In genomic region chr10:104059364-104059763, GRCh38 we compare ENCODE assay signal across 31 cellular contexts. TPM values are rescaled to one million over a fixed set of nuclear protein-coding genes. Genes with fewer than 3 reads are reported as not detected.
DNase-seq lines count a peak whose midpoint lies in the region; ATAC-seq and TF ChIP-seq lines count a peak whose summit lies in the region.
"Had no signal": no experiment of that assay in that cellular context is flagged by ENCODE, and none has a peak within 500 bp of the region (broad histone marks: within the 10 kb centered on the region; RNA-seq: fewer than 3 reads in every experiment).

No MANE protein-coding gene starts in this region.

- H3F3A ChIP-seq in GM23338 (replicated peaks; ENCODE audit: low read depth): peaks cover 3% of the 10 kb centered on the region; the same call in 1 of the 2 replicates

- H3K4me1 Mint-ChIP-seq in GM23338 (peaks cover 25% of the 10 kb centered on the region), WTC11 (peaks cover 33% of the 10 kb centered on the region)
- no peaks in the 10 kb centered on the region for H3K4me1 Mint-ChIP-seq in activated T-cell treated with anti-CD3 and anti-CD28 coated beads, Interleukin-2, amount 50 U/mL, for 24 hours (ENCODE audit: low read depth)
- H3K4me1 Mint-ChIP-seq: activated naive CD4-positive, alpha-beta T cell treated with anti-CD3 and anti-CD28 coated beads, Interleukin-2, amount 50 U/mL, for 24 hours; brain; stimulated activated naive CD8-positive, alpha-beta T cell treated with anti-CD3 and anti-CD28 coated beads, Interleukin-15, amount 100 ng/mL, for 72 hours had no signal

- H3K27me3 Mint-ChIP-seq in GM23338 (ENCODE audit: insufficient read depth, low read depth, poor library complexity) (peaks cover 6% of the 10 kb centered on the region), WTC11 (ENCODE audit: low read depth) (no peaks in the 10 kb centered on the region; the same call in 1 of the 2 replicates)
- H3K27me3 Mint-ChIP-seq in activated T-cell treated with anti-CD3 and anti-CD28 coated beads, Interleukin-2, amount 50 U/mL, for 24 hours: no peaks in the 10 kb centered on the region
- H3K27me3 Mint-ChIP-seq: stimulated activated naive CD8-positive, alpha-beta T cell treated with anti-CD3 and anti-CD28 coated beads, Interleukin-15, amount 100 ng/mL, for 72 hours had no signal

- H3K36me3 Mint-ChIP-seq in GM23338 (ENCODE audit: low read depth) (no peaks in the 10 kb centered on the region), WTC11 (no peaks in the 10 kb centered on the region)
- no peaks in the 10 kb centered on the region for H3K36me3 Mint-ChIP-seq in activated T-cell treated with anti-CD3 and anti-CD28 coated beads, Interleukin-2, amount 50 U/mL, for 24 hours (ENCODE audit: low read depth)
- H3K36me3 Mint-ChIP-seq: activated naive CD4-positive, alpha-beta T cell treated with anti-CD3 and anti-CD28 coated beads, Interleukin-2, amount 50 U/mL, for 24 hours; brain; CD8-positive, alpha-beta T cell had no signal

- H3K27me3 ChIP-seq in GM23338 (ENCODE audit: insufficient read depth): no peaks in the 10 kb centered on the region
- H3K27me3 ChIP-seq in Karpas-422 (ENCODE audit: low read length): no peaks in the 10 kb centered on the region
- H3K27me3 ChIP-seq: BE2C, uterus had no signal

- H4K20me1 ChIP-seq in GM23338 (replicated peaks; ENCODE audit: insufficient read depth) (no peaks in the 10 kb centered on the region), Karpas-422 (ENCODE audit: insufficient read depth, low read depth, low read length) (no peaks in the 10 kb centered on the region)

- H3K4me3 ChIP-seq in GM23338 (no peak overlapping the region), Karpas-422 (ENCODE audit: low read length) (no peak overlapping the region)
- H3K4me3 ChIP-seq: PC-9, smooth muscle cell, uterus had no signal

- intact Hi-C loops in left colon (cut with DNase I, micrococcal nuclease): no loop called here

- H3K79me2 ChIP-seq in GM23338 (replicated peaks; ENCODE audit: insufficient read depth) (no peaks in the 10 kb centered on the region), Karpas-422 (ENCODE audit: low read length) (no peaks in the 10 kb centered on the region)

- H3K27ac Mint-ChIP-seq in GM23338 (peak overlapping the region; percentile 95), WTC11 (no peak overlapping the region)
- H3K27ac Mint-ChIP-seq in activated T-cell treated with anti-CD3 and anti-CD28 coated beads, Interleukin-2, amount 50 U/mL, for 24 hours: no peak overlapping the region
- H3K27ac Mint-ChIP-seq: activated CD8-positive, alpha-beta T cell treated with anti-CD3 and anti-CD28 coated beads for 36 hours; activated naive CD4-positive, alpha-beta T cell treated with anti-CD3 and anti-CD28 coated beads, Interleukin-2, amount 50 U/mL, for 24 hours; activated T-helper 2 cell treated with anti-CD3 and anti-CD28 coated beads, Interferon-gamma antibody, Interleukin-2, Interleukin-4, amounts not matched to agents 10 μg/mL and 5 μg/mL and 100 μg/mL, durations not matched to agents 14 hours and 24 hours and 36 hours; brain; CD8-positive, alpha-beta T cell; nephron progenitor cell; stimulated activated naive CD8-positive, alpha-beta T cell treated with anti-CD3 and anti-CD28 coated beads, Interleukin-15, amount 100 ng/mL, for 72 hours had no signal

- H3K9me2 ChIP-seq in GM23338 (ENCODE audit: insufficient read depth) (peaks cover 18% of the 10 kb centered on the region), Karpas-422 (replicated peaks; ENCODE audit: insufficient read depth, low read length) (no peaks in the 10 kb centered on the region)

- H3K4me3 Mint-ChIP-seq in GM23338 (no peak overlapping the region), WTC11 (no peak overlapping the region)
- H3K4me3 Mint-ChIP-seq in activated T-cell treated with anti-CD3 and anti-CD28 coated beads, Interleukin-2, amount 50 U/mL, for 24 hours: no peak overlapping the region
- H3K4me3 Mint-ChIP-seq: activated CD8-positive, alpha-beta T cell treated with anti-CD3 and anti-CD28 coated beads for 36 hours; activated naive CD4-positive, alpha-beta T cell treated with anti-CD3 and anti-CD28 coated beads, Interleukin-2, amount 50 U/mL, for 24 hours; brain; CD8-positive, alpha-beta T cell; nephron progenitor cell; stimulated activated naive CD8-positive, alpha-beta T cell treated with anti-CD3 and anti-CD28 coated beads, Interleukin-15, amount 100 ng/mL, for 72 hours had no signal

- H3K9ac ChIP-seq in Karpas-422 (ENCODE audit: low read length): no peak overlapping the region

- H2AFZ ChIP-seq in GM23338: peak overlapping the region; percentile 35
- H2AFZ ChIP-seq in Karpas-422 (ENCODE audit: low read length): no peak overlapping the region
- H2AFZ ChIP-seq: PC-9 had no signal

- H3K4me2 ChIP-seq in GM23338 (peak overlapping the region; percentile 44; the same call in 1 of the 2 replicates), Karpas-422 (ENCODE audit: low read depth, low read length, poor library complexity, severe bottlenecking) (no peak overlapping the region)
- H3K4me2 ChIP-seq: PC-9, smooth muscle cell had no signal

- H3K4me1 ChIP-seq in GM23338 (ENCODE audit: insufficient read depth) (peaks cover 21% of the 10 kb centered on the region), Karpas-422 (ENCODE audit: low read length) (peaks cover 9% of the 10 kb centered on the region)
- H3K4me1 ChIP-seq: BE2C, uterus had no signal

- H3K36me3 ChIP-seq in GM23338 (ENCODE audit: insufficient read depth) (no peaks in the 10 kb centered on the region), Karpas-422 (ENCODE audit: insufficient read depth, low read length) (no peaks in the 10 kb centered on the region)
- H3K36me3 ChIP-seq: BE2C, uterus had no signal

- H3K27ac ChIP-seq in GM23338 (ENCODE audit: low read depth) (peak overlapping the region; percentile 1; the same call in 1 of the 2 replicates), Karpas-422 (ENCODE audit: low read length) (no peak overlapping the region)
- H3K27ac ChIP-seq: PC-9, uterus had no signal

- DNase-seq in GM23338 (ENCODE audit: low spot score): peak; percentile 80
- DNase-seq in Karpas-422: peak; percentile 60
- peak; percentile 36 for DNase-seq in WTC11 (ENCODE audit: low spot score)
- no peak for DNase-seq in left colon
- no peak for DNase-seq in activated CD4-positive, alpha-beta T cell treated with anti-CD3 and anti-CD28 coated beads, Interleukin-2, amount 50 U/mL, for 4 hours
- no peak for DNase-seq in activated T-cell treated with anti-CD3 and anti-CD28 coated beads, Interleukin-2, amount 50 U/mL, for 24 hours
- DNase-seq: activated CD4-positive, CD25-positive, alpha-beta regulatory T cell treated with anti-CD3 and anti-CD28 coated beads, Interleukin-2, amount 50 U/mL, for 72 hours; activated CD8-positive, alpha-beta T cell treated with anti-CD3 and anti-CD28 coated beads for 36 hours; amniotic stem cell; BE2C; CD8-positive, alpha-beta T cell; EL; NCI-H1092; NCI-H1694 treated with DMSO at 0.1 percent for 48 hours; nephron progenitor cell; PC-9; retina; SHP77 treated with DMSO at 0.1 percent for 48 hours; stimulated activated CD4-positive, alpha-beta T cell treated with anti-CD3 and anti-CD28 coated beads, Interleukin-2, amount 100 ng/mL, for 24 hours; stimulated activated naive CD8-positive, alpha-beta T cell treated with anti-CD3 and anti-CD28 coated beads, Interleukin-15, amount 100 ng/mL, for 72 hours; uterus had no signal

- H3K9me3 ChIP-seq in Karpas-422 (ENCODE audit: low read length): no peaks in the 10 kb centered on the region
- H3K9me3 ChIP-seq: BE2C, uterus had no signal

- H3K9me3 Mint-ChIP-seq in GM23338 (no peaks in the 10 kb centered on the region), WTC11 (peaks cover 7% of the 10 kb centered on the region)
- no peaks in the 10 kb centered on the region for H3K9me3 Mint-ChIP-seq in activated T-cell treated with anti-CD3 and anti-CD28 coated beads, Interleukin-2, amount 50 U/mL, for 24 hours
- H3K9me3 Mint-ChIP-seq: activated CD8-positive, alpha-beta T cell treated with anti-CD3 and anti-CD28 coated beads for 36 hours; activated naive CD4-positive, alpha-beta T cell treated with anti-CD3 and anti-CD28 coated beads, Interleukin-2, amount 50 U/mL, for 24 hours; activated T-helper 2 cell treated with anti-CD3 and anti-CD28 coated beads, Interferon-gamma antibody, Interleukin-2, Interleukin-4, amounts not matched to agents 10 μg/mL and 5 μg/mL and 100 μg/mL, durations not matched to agents 14 hours and 24 hours and 36 hours; brain; CD8-positive, alpha-beta T cell; nephron progenitor cell; stimulated activated naive CD8-positive, alpha-beta T cell treated with anti-CD3 and anti-CD28 coated beads, Interleukin-15, amount 100 ng/mL, for 72 hours had no signal

- POLR2A ChIA-PET in WTC11 (lab: Charles Lee): interaction anchor here (6.0 kb wide), 1 partner anchor 62 kb away, joined by 34 read pairs; the partner anchor contains the start of gene SFR1

- CTCF ChIA-PET in WTC11 (lab: Charles Lee): interaction anchor here (0.8 to 5.2 kb wide), 5 partner anchors 32 to 195 kb away, joined by 3 to 35 read pairs (median 3); partner anchors contain the start of genes GSTO1 and SFR1

- ATAC-seq in GM23338: peak; percentile 78
- peak; percentile 75 for ATAC-seq in WTC11
- ATAC-seq in left colon: peak; percentile 28
- no peak for ATAC-seq in HG03439 (IDR thresholded peaks at IDR 0.05; ENCODE audit: unreplicated experiment)
- ATAC-seq: activated CD8-positive, alpha-beta T cell treated with anti-CD3 and anti-CD28 coated beads for 36 hours; CD8-positive, alpha-beta T cell; left lobe of liver; stimulated activated naive CD8-positive, alpha-beta T cell treated with anti-CD3 and anti-CD28 coated beads, Interleukin-15, amount 100 ng/mL, for 72 hours had no signal

- TF ChIP-seq CTCF in GM23338 (conservative IDR thresholded peaks at IDR 0.05; ENCODE audit: low read depth in 2 of 2) (no peak), WTC11 (IDR thresholded peaks at IDR 0.05) (no peak)

TF ChIP-seq in GM23338, 12 proteins besides CTCF, POLR2A, EP300 and RAD21 (continues in another document):
- TF ChIP-seq CREB1 (CRISPR knock-in tag; IDR thresholded peaks at IDR 0.05; ENCODE audit: low read depth) (no peak), EZH2 (IDR thresholded peaks at IDR 0.05; ENCODE audit: low read depth, unreplicated experiment) (no peak), POLR2AphosphoS5 (IDR thresholded peaks at IDR 0.05; ENCODE audit: low read depth) (no peak)

TF ChIP-seq in WTC11, 78 proteins besides CTCF, POLR2A, EP300 and RAD21 (continues in another document):
- TF ChIP-seq FOXK1 (CRISPR knock-in tag; IDR thresholded peaks at IDR 0.05): no peak

RNA-seq across cellular contexts. Expression of gene COL17A1, which starts 26.3 kb away (rescaled TPM):
- total RNA-seq in GM23338 (2014; rRNA removed; shearing (Covaris generic)): 0.04 and 1.3 TPM in 2 replicates
- 0.64 and 1.1 TPM in 2 replicates for polyA plus RNA-seq in GM23338 (2016; fragmentation: Nextera tagmentation; extraction: Ambion mirVana)
- not detected in 2 replicates for total RNA-seq in Karpas-422 (2014; rRNA removed; shearing (Covaris generic); ENCODE audit: low replicate concordance)
- total RNA-seq in WTC11 (2021): 0.60 to 1.5 TPM (median 1.1 TPM) in 3 replicates
- total RNA-seq in left colon: 100 to 1,000 TPM; 159 to 328 TPM
- total RNA-seq: activated CD8-positive, alpha-beta T cell treated with anti-CD3 and anti-CD28 coated beads for 36 hours; activated T-helper 2 cell treated with anti-CD3 and anti-CD28 coated beads, Interferon-gamma antibody, Interleukin-2, Interleukin-4, amounts not matched to agents 10 μg/mL and 5 μg/mL and 100 μg/mL, durations not matched to agents 14 hours and 24 hours and 36 hours; CD8-positive, alpha-beta T cell; H4; NCI-H460; osteocyte; T-helper 2 cell treated with Interferon-gamma antibody and Interleukin-4, amounts not matched to agents 100 ng/mL and 5 ng/mL, for 36 hours had no signal

Comparison
In these comparisons a context has a peak if more than half of its experiments do, and no peak if none do; other contexts are left out.
1. DNase-seq: peak in GM23338 (single experiment), Karpas-422 (single experiment) and WTC11 (single experiment); none in left colon (0 of 2), activated CD4-positive, alpha-beta T cell treated with anti-CD3 and anti-CD28 coated beads, Interleukin-2, amount 50 U/mL, for 4 hours (0 of 2) and activated T-cell treated with anti-CD3 and anti-CD28 coated beads, Interleukin-2, amount 50 U/mL, for 24 hours (single experiment).
2. RNA of gene COL17A1, which starts 26.3 kb away (total RNA-seq): 159 to 328 TPM in left colon; 0.60 to 1.5 TPM in WTC11, 0.04 to 1.3 TPM in GM23338 and not detected in Karpas-422; every median in the first group is over 10 times any median in the second.